19 cellular contexts compared by ENCODE assay signal in genomic region chr1:222165625-222166024, GRCh38.
"Had no signal": no experiment of that assay in that cellular context is flagged by ENCODE, and none has a peak within 500 bp of the region (broad histone marks: within the 10 kb centered on the region; RNA-seq: fewer than 3 reads in every experiment).

No MANE protein-coding gene starts in this region.

- DNase-seq: activated CD4-positive, alpha-beta T cell treated with anti-CD3 and anti-CD28 coated beads, Interleukin-2, amount 10 ng/mL, durations not matched to agents 24 days and 14 days; activated CD8-positive, alpha-beta T cell treated with anti-CD3 and anti-CD28 coated beads for 36 hours; activated naive CD4-positive, alpha-beta T cell treated with Interleukin-2 at 50 U/mL for 16 hours; activated naive CD8-positive, alpha-beta T cell treated with anti-CD3 and anti-CD28 coated beads, Interleukin-2, amount 10 ng/mL, durations not matched to agents 7 days and 5 days; activated T-cell treated with anti-CD3 and anti-CD28 coated beads, Interleukin-2, amount 50 U/mL, for 1 hour; body of pancreas; central memory CD4-positive, alpha-beta T cell; colonic mucosa; erythroblast; T-helper 1 cell; T-helper 9 cell; transverse colon had no signal

- ATAC-seq: activated CD8-positive, alpha-beta T cell treated with anti-CD3 and anti-CD28 coated beads for 36 hours; activated T-helper 17 cell treated with anti-CD3 and anti-CD28 coated beads, Interleukin-2, amount 50 U/mL, for 72 hours; body of pancreas had no signal

- H3K4me1 Mint-ChIP-seq: activated CD4-positive, alpha-beta T cell treated with anti-CD3 and anti-CD28 coated beads, Interleukin-2, amount 10 ng/mL, durations not matched to agents 24 days and 14 days; activated naive CD8-positive, alpha-beta T cell treated with anti-CD3 and anti-CD28 coated beads, Interleukin-2, amount 10 ng/mL, durations not matched to agents 7 days and 5 days; activated T-helper 17 cell treated with anti-CD3 and anti-CD28 coated beads, Interleukin-2, amount 50 U/mL, for 72 hours; neural crest cell had no signal

- H3K4me3 Mint-ChIP-seq: activated CD4-positive, alpha-beta T cell treated with anti-CD3 and anti-CD28 coated beads, Interleukin-2, amount 10 ng/mL, durations not matched to agents 24 days and 14 days; activated CD8-positive, alpha-beta T cell treated with anti-CD3 and anti-CD28 coated beads for 36 hours; activated naive CD8-positive, alpha-beta T cell treated with anti-CD3 and anti-CD28 coated beads, Interleukin-2, amount 10 ng/mL, durations not matched to agents 7 days and 5 days; activated T-helper 17 cell treated with anti-CD3 and anti-CD28 coated beads, Interleukin-2, amount 50 U/mL, for 72 hours; neural crest cell; stimulated activated naive CD8-positive, alpha-beta T cell treated with anti-CD3 and anti-CD28 coated beads, Interleukin-15, Interleukin-2, amounts not matched to agents 100 ng/mL and 50 ng/mL, for 24 hours had no signal

- H3K27me3 Mint-ChIP-seq: activated CD4-positive, alpha-beta T cell treated with anti-CD3 and anti-CD28 coated beads, Interleukin-2, amount 10 ng/mL, durations not matched to agents 24 days and 14 days; activated naive CD8-positive, alpha-beta T cell treated with anti-CD3 and anti-CD28 coated beads, Interleukin-2, amount 10 ng/mL, durations not matched to agents 7 days and 5 days had no signal

- H3K36me3 Mint-ChIP-seq: activated naive CD8-positive, alpha-beta T cell treated with anti-CD3 and anti-CD28 coated beads, Interleukin-2, amount 10 ng/mL, durations not matched to agents 7 days and 5 days had no signal

- H3K4me3 ChIP-seq: body of pancreas, colonic mucosa, prostate gland, right atrium auricular region, skin epidermis, transverse colon, vagina had no signal

- H3K9me3 Mint-ChIP-seq: activated CD4-positive, alpha-beta T cell treated with anti-CD3 and anti-CD28 coated beads, Interleukin-2, amount 10 ng/mL, durations not matched to agents 24 days and 14 days; activated T-helper 17 cell treated with anti-CD3 and anti-CD28 coated beads, Interleukin-2, amount 50 U/mL, for 72 hours had no signal

- H3K27ac Mint-ChIP-seq: activated CD4-positive, alpha-beta T cell treated with anti-CD3 and anti-CD28 coated beads, Interleukin-2, amount 10 ng/mL, durations not matched to agents 24 days and 14 days; activated CD8-positive, alpha-beta T cell treated with anti-CD3 and anti-CD28 coated beads for 36 hours; activated naive CD8-positive, alpha-beta T cell treated with anti-CD3 and anti-CD28 coated beads, Interleukin-2, amount 10 ng/mL, durations not matched to agents 7 days and 5 days; activated T-helper 17 cell treated with anti-CD3 and anti-CD28 coated beads, Interleukin-2, amount 50 U/mL, for 72 hours; stimulated activated naive CD8-positive, alpha-beta T cell treated with anti-CD3 and anti-CD28 coated beads, Interleukin-15, Interleukin-2, amounts not matched to agents 100 ng/mL and 50 ng/mL, for 24 hours had no signal
